Comparison of ENCODE assay signal across 10 cellular contexts in the genomic region with DNA sequence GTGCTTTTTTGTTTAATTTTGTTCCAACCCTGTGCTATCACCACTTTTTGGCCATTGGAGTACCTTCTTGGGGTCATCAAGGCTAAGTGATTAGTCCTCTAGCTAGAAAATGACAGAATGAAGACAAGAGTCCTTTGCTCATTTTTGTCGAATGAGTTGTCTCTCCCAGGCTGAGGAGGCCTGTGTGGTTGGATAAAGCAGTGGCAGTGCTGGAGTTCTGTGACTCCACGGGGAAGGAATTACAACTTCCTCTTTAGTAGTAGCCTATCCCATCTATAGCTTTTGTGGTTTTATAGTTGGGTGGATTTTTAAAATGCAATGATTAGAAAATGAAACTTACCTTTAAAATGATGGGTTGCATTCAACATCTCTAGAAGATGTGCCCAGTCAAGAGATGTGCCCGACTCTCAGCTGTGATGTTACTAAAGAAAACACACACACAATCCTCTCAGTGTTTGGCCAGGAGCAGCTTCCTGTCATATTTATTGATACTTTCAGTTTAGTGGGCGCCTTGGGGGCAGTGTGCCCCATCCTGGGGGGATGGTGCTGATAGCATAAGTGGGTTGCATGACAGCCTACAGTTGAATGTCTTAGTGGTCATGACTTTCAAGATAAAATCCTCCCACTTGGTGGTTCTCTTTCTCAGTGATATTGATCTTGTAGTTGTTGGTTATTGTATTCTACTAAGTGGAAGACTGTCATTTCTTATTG. TPM values are rescaled to one million over a fixed set of nuclear protein-coding genes. Genes with fewer than 3 reads are reported as not detected.
DNase-seq lines count a peak whose midpoint lies in the region; ATAC-seq and TF ChIP-seq lines count a peak whose summit lies in the region.
"Had no signal": no experiment of that assay in that cellular context is flagged by ENCODE, and none has a peak within 500 bp of the region (broad histone marks: within the 10 kb centered on the region; RNA-seq: fewer than 3 reads in every experiment).

No MANE protein-coding gene starts in this region.

- peaks cover 0 to 1% (median 0%) of the 10 kb centered on the region in 3 donors for H3K36me3 Mint-ChIP-seq in CD8-positive, alpha-beta memory T cell
- peaks cover 42% of the 10 kb centered on the region for H3K36me3 Mint-ChIP-seq in activated CD8-positive, alpha-beta memory T cell treated with anti-CD3 and anti-CD28 coated beads, Interleukin-2, amount 10 ng/mL, durations not matched to agents 7 days and 5 days
- peaks cover 0 to 6% (median 0%) of the 10 kb centered on the region in 3 donors for H3K36me3 Mint-ChIP-seq in naive thymus-derived CD8-positive, alpha-beta T cell

- H3K36me3 ChIP-seq in CD8-positive, alpha-beta memory T cell (ENCODE audit: insufficient read depth, low read length): no peaks in the 10 kb centered on the region
- H3K36me3 ChIP-seq in testis (ENCODE audit: low read depth, missing control alignments): no peaks in the 10 kb centered on the region
- H3K36me3 ChIP-seq: gastrocnemius medialis had no signal

- no peak for TF ChIP-seq POLR2A in testis (IDR thresholded peaks at IDR 0.05)

- H3K27me3 Mint-ChIP-seq in CD8-positive, alpha-beta memory T cell: no peaks in the 10 kb centered on the region
- no peaks in the 10 kb centered on the region for H3K27me3 Mint-ChIP-seq in activated CD8-positive, alpha-beta memory T cell treated with anti-CD3 and anti-CD28 coated beads, Interleukin-2, amount 10 ng/mL, durations not matched to agents 7 days and 5 days
- no peaks in the 10 kb centered on the region for H3K27me3 Mint-ChIP-seq in naive thymus-derived CD8-positive, alpha-beta T cell

- peaks cover 89% of the 10 kb centered on the region for H3K4me1 ChIP-seq in CD8-positive, alpha-beta memory T cell (ENCODE audit: insufficient read depth, low read length)
- no peaks in the 10 kb centered on the region for H3K4me1 ChIP-seq in testis
- H3K4me1 ChIP-seq: gastrocnemius medialis had no signal

- CTCF ChIA-PET in CD8-positive, alpha-beta memory T cell (lab: Charles Lee): interaction anchor here (1.1 to 4.8 kb wide), 3 partner anchors 10 to 55 kb away, joined by 4 to 37 read pairs (median 6); partner anchors contain the start of gene OTULINL
- CTCF ChIA-PET in activated CD8-positive, alpha-beta memory T cell treated with anti-CD3 and anti-CD28 coated beads, Interleukin-2, amount 10 ng/mL, durations not matched to agents 7 days and 5 days (lab: Charles Lee): interaction anchor here (0.9 to 5.8 kb wide), 7 partner anchors 11 to 228 kb away, joined by 3 to 46 read pairs (median 5); partner anchors contain the start of gene OTULINL

- H3K9me3 Mint-ChIP-seq in CD8-positive, alpha-beta memory T cell: no peaks in the 10 kb centered on the region
- no peaks in the 10 kb centered on the region for H3K9me3 Mint-ChIP-seq in activated CD8-positive, alpha-beta memory T cell treated with anti-CD3 and anti-CD28 coated beads, Interleukin-2, amount 10 ng/mL, durations not matched to agents 7 days and 5 days (ENCODE audit: low read depth)
- H3K9me3 Mint-ChIP-seq in naive thymus-derived CD8-positive, alpha-beta T cell: no peaks in the 10 kb centered on the region

- ATAC-seq in HG03565 (IDR thresholded peaks at IDR 0.05; ENCODE audit: unreplicated experiment): peak; percentile 20
- ATAC-seq in activated CD8-positive, alpha-beta memory T cell treated with anti-CD3 and anti-CD28 coated beads, Interleukin-2, amount 10 ng/mL, durations not matched to agents 7 days and 5 days: peak; percentile 57
- peak; percentile 15 to 16 for ATAC-seq in naive thymus-derived CD8-positive, alpha-beta T cell
- ATAC-seq in GM21723 (IDR thresholded peaks at IDR 0.05; ENCODE audit: unreplicated experiment): no peak
- no peak for ATAC-seq in GM19463 (IDR thresholded peaks at IDR 0.05; ENCODE audit: unreplicated experiment)
- ATAC-seq: gastrocnemius medialis had no signal

- H3K27ac Mint-ChIP-seq in CD8-positive, alpha-beta memory T cell: peak overlapping the region; percentile 91 to 99 (median 95)
- H3K27ac Mint-ChIP-seq in activated CD8-positive, alpha-beta memory T cell treated with anti-CD3 and anti-CD28 coated beads, Interleukin-2, amount 10 ng/mL, durations not matched to agents 7 days and 5 days: peak overlapping the region; percentile 98
- H3K27ac Mint-ChIP-seq in naive thymus-derived CD8-positive, alpha-beta T cell: peak overlapping the region; percentile 88 to 99 (median 97)

- H3K9me3 ChIP-seq in CD8-positive, alpha-beta memory T cell (ENCODE audit: low read length): no peaks in the 10 kb centered on the region
- H3K9me3 ChIP-seq in testis: no peaks in the 10 kb centered on the region
- H3K9me3 ChIP-seq: gastrocnemius medialis had no signal

- POLR2A ChIA-PET in CD8-positive, alpha-beta memory T cell (lab: Charles Lee): interaction anchor here (5.3 kb wide), 1 partner anchor 10 kb away, joined by 48 read pairs; the partner anchor contains the start of gene OTULINL
- POLR2A ChIA-PET in naive thymus-derived CD8-positive, alpha-beta T cell (lab: Charles Lee): interaction anchor here (1.6 to 5.9 kb wide), 2 partner anchors 10 to 14 kb away, joined by 4 to 91 read pairs; partner anchors contain the start of gene OTULINL

- H3K27me3 ChIP-seq in CD8-positive, alpha-beta memory T cell (ENCODE audit: insufficient read depth, low read length, poor library complexity, severe bottlenecking): no peaks in the 10 kb centered on the region
- H3K27me3 ChIP-seq in testis: no peaks in the 10 kb centered on the region
- H3K27me3 ChIP-seq: gastrocnemius medialis had no signal

- peak in 3 of 5 donors; percentile 33 to 57 (median 49) for DNase-seq in CD8-positive, alpha-beta memory T cell
- DNase-seq in activated CD8-positive, alpha-beta memory T cell treated with anti-CD3 and anti-CD28 coated beads, Interleukin-2, amount 10 ng/mL, durations not matched to agents 7 days and 5 days: peak; percentile 85
- DNase-seq in naive thymus-derived CD8-positive, alpha-beta T cell: peak in 3 of 10 donors; percentile 17 to 36 (median 23)
- DNase-seq in DMS79 (lab: John Stamatoyannopoulos, UW) (no peak), testis (no peak)
- DNase-seq: gastrocnemius medialis, NCI-H2081 treated with DMSO at 0.1 percent for 48 hours had no signal

- H3K27ac ChIP-seq in CD8-positive, alpha-beta memory T cell (ENCODE audit: low read depth, low read length): peak overlapping the region; percentile 25
- no peak overlapping the region for H3K27ac ChIP-seq in testis
- H3K27ac ChIP-seq: gastrocnemius medialis had no signal

- 82 to 89% methylated on average over 4 of the region's 4 CpGs for whole genome bisulfite sequencing in testis, 2 donors

- H3K4me3 ChIP-seq in CD8-positive, alpha-beta memory T cell (ENCODE audit: low read length): peak overlapping the region; percentile 13
- no peak overlapping the region for H3K4me3 ChIP-seq in testis
- H3K4me3 ChIP-seq: gastrocnemius medialis had no signal

- intact Hi-C loops in testis (cut with DNase I; ENCODE audit: low total_unique reads): no loop called here

- peak overlapping the region; percentile 67 to 84 (median 78) for H3K4me3 Mint-ChIP-seq in CD8-positive, alpha-beta memory T cell
- H3K4me3 Mint-ChIP-seq in activated CD8-positive, alpha-beta memory T cell treated with anti-CD3 and anti-CD28 coated beads, Interleukin-2, amount 10 ng/mL, durations not matched to agents 7 days and 5 days: peak overlapping the region; percentile 64
- peak overlapping the region; percentile 27 to 89 (median 78) for H3K4me3 Mint-ChIP-seq in naive thymus-derived CD8-positive, alpha-beta T cell

- no peak for TF ChIP-seq CTCF in testis (IDR thresholded peaks at IDR 0.05)

- H3K4me1 Mint-ChIP-seq in CD8-positive, alpha-beta memory T cell: peaks cover 93 to 98% (median 97%) of the 10 kb centered on the region in 3 donors
- peaks cover 94% of the 10 kb centered on the region for H3K4me1 Mint-ChIP-seq in activated CD8-positive, alpha-beta memory T cell treated with anti-CD3 and anti-CD28 coated beads, Interleukin-2, amount 10 ng/mL, durations not matched to agents 7 days and 5 days
- peaks cover 67 to 99% (median 97%) of the 10 kb centered on the region in 4 donors for H3K4me1 Mint-ChIP-seq in naive thymus-derived CD8-positive, alpha-beta T cell

RNA-seq across cellular contexts. Expression of gene OTULINL, which starts 11.9 kb away (rescaled TPM):
- total RNA-seq in CD8-positive, alpha-beta memory T cell: 10 to 100 TPM; 15.4 to 19.6 TPM
- polyA plus RNA-seq in CD8-positive, alpha-beta memory T cell: 24.5 TPM
- total RNA-seq in activated CD8-positive, alpha-beta memory T cell treated with anti-CD3 and anti-CD28 coated beads, Interleukin-2, amount 10 ng/mL, durations not matched to agents 7 days and 5 days: 10 to 100 TPM; 46.7 to 61.5 TPM
- total RNA-seq in naive thymus-derived CD8-positive, alpha-beta T cell: 10 to 100 TPM; 47.0 to 49.7 TPM
- polyA plus RNA-seq in naive thymus-derived CD8-positive, alpha-beta T cell: 10 to 100 TPM; 32.9 to 38.3 (median 36.2) TPM
- total RNA-seq in testis: 10 to 100 TPM; 10.5 to 11.3 TPM
- 10.2 TPM for polyA plus RNA-seq in testis (ENCODE audit: insufficient read depth, low read depth, low replicate concordance)

Comparison
In these comparisons a context has a peak if more than half of its experiments do, and no peak if none do; other contexts are left out.
1. DNase-seq: peak in CD8-positive, alpha-beta memory T cell (3 of 5) and activated CD8-positive, alpha-beta memory T cell treated with anti-CD3 and anti-CD28 coated beads, Interleukin-2, amount 10 ng/mL, durations not matched to agents 7 days and 5 days (single experiment); none in DMS79 (single experiment) and testis (single experiment).
2. ATAC-seq: peak in HG03565 (single experiment), activated CD8-positive, alpha-beta memory T cell treated with anti-CD3 and anti-CD28 coated beads, Interleukin-2, amount 10 ng/mL, durations not matched to agents 7 days and 5 days (single experiment) and naive thymus-derived CD8-positive, alpha-beta T cell (2 of 2); none in GM21723 (single experiment) and GM19463 (single experiment).
3. Peak in every context shown above with its lines, with median percentiles within 50 percentile points of each other: H3K27ac Mint-ChIP-seq and H3K4me3 Mint-ChIP-seq.